8 cellular contexts compared by ENCODE assay signal in the genomic region with DNA sequence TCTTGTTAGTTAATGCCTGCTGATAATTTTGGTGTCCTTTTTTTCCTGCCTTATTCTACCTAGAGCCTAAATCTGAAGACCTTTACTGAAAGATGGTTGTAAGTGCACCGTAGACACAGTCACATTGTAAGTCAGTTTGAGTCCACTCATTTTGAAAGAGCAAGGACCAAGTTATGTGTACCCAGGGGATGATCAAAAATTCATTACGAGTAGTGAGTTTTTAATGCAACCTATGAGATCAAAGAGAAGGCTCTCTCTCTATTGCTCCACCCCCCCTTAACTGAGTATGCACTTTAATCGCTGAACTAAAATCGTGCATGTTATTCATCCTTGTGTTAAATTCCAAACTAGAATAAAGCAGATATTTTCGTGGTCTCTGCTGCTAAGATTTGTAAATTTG. TPM values are rescaled to one million over a fixed set of nuclear protein-coding genes. Genes with fewer than 3 reads are reported as not detected.
DNase-seq lines count a peak whose midpoint lies in the region; ATAC-seq and TF ChIP-seq lines count a peak whose summit lies in the region.

No MANE protein-coding gene starts in this region.

- H2BK5ac ChIP-seq in neuronal stem cell (ENCODE audit: low read length) = no peak overlapping the region

- WGBS in neuronal stem cell (ENCODE audit: extremely low coverage in 2 of 2, insufficient read length in 2 of 2, insufficient replicate concordance in 1 of 2), 2 donors = no CpG with 5 or more reads among the region's 5 CpGs

- H3K36me3 ChIP-seq in MG63 = no peaks in the 10 kb centered on the region; the same call in 1 of the 2 replicates
- peaks cover 3 to 46% of the 10 kb centered on the region in 2 donors for H3K36me3 ChIP-seq in neuronal stem cell (replicated peaks in 1 of 2; ENCODE audit: control insufficient read depth in 2 of 2, insufficient read depth in 2 of 2, low read length in 2 of 2)

- no peaks in the 10 kb centered on the region for H3K9me3 ChIP-seq in MG63
- no peaks in the 10 kb centered on the region for H3K9me3 ChIP-seq in neuronal stem cell (replicated peaks in 1 of 2; ENCODE audit: control insufficient read depth in 2 of 2, insufficient read depth in 1 of 2, low read depth in 1 of 2, low read length in 2 of 2)

- no peaks in the 10 kb centered on the region for H3K9me3 Mint-ChIP-seq in chondrocyte (ENCODE audit: low read depth)

- no peak overlapping the region for H3K27ac ChIP-seq in neuronal stem cell (replicated peaks; ENCODE audit: low read length)

- peaks cover 31% of the 10 kb centered on the region for H3K4me1 Mint-ChIP-seq in chondrocyte (ENCODE audit: low read depth)

- peak overlapping the region; percentile 19 for H3K4me2 ChIP-seq in neuronal stem cell (ENCODE audit: insufficient read depth, low read length, poor library complexity, severe bottlenecking)

- peak overlapping the region; percentile 65 for H3K4me3 ChIP-seq in MG63
- H3K4me3 ChIP-seq in neuronal stem cell (ENCODE audit: low read length in 2 of 2) = peak overlapping the region; percentile 62 to 91

- no peak overlapping the region for H2BK120ac ChIP-seq in neuronal stem cell (ENCODE audit: low read depth, low read length)

- no peak overlapping the region for H2BK15ac ChIP-seq in neuronal stem cell (ENCODE audit: low read length)

- peak; percentile 40 for DNase-seq in ELR (ENCODE audit: low read depth)
- DNase-seq in MG63 = no peak
- no peak for DNase-seq in chondrocyte (ENCODE audit: low spot score)
- no peak for DNase-seq in neuronal stem cell (ENCODE audit: low spot score)
- DNase-seq in SKM-1 treated with dmso at 0.1 percent for 144 hours (lab: John Stamatoyannopoulos, UW; ENCODE audit: unreplicated experiment) = no peak
- no peak for DNase-seq in DMS114 treated with DMSO at 0.1 percent for 48 hours (lab: John Stamatoyannopoulos, UW; ENCODE audit: unreplicated experiment)
- DNase-seq in NCI-H345 treated with DMSO at 0.1 percent for 48 hours (lab: John Stamatoyannopoulos, UW; ENCODE audit: unreplicated experiment) = no peak

- no peak overlapping the region for H3K4ac ChIP-seq in neuronal stem cell (ENCODE audit: low read length)

- H3K27me3 ChIP-seq in MG63 (no peaks in the 10 kb centered on the region), neuronal stem cell (ENCODE audit: control insufficient read depth in 3 of 3, insufficient read depth in 3 of 3, low read depth in 1 of 3, low read length in 3 of 3) (no peaks in the 10 kb centered on the region)

- no peak overlapping the region for H2AFZ ChIP-seq in neuronal stem cell (ENCODE audit: low read length)

- TF ChIP-seq CTCF in chondrocyte (IDR thresholded peaks at IDR 0.05) = no peak

- H3K23ac ChIP-seq in neuronal stem cell (ENCODE audit: low read depth, low read length, poor library complexity) = no peak overlapping the region

- no peak overlapping the region for H3K9ac ChIP-seq in neuronal stem cell (ENCODE audit: low read depth, low read length, poor library complexity)

- no peak overlapping the region for H3K14ac ChIP-seq in neuronal stem cell (ENCODE audit: low read length)

- peak overlapping the region; percentile 86 for H3K4me3 Mint-ChIP-seq in chondrocyte (ENCODE audit: unreplicated experiment)

- no peak overlapping the region for H4K91ac ChIP-seq in neuronal stem cell (ENCODE audit: low read depth, low read length, poor library complexity)

- H4K8ac ChIP-seq in neuronal stem cell (ENCODE audit: low read depth, low read length) = no peak overlapping the region

- H3K4me1 ChIP-seq in neuronal stem cell (ENCODE audit: control insufficient read depth in 2 of 2, insufficient read depth in 1 of 2, low read depth in 1 of 2, low read length in 2 of 2) = peaks cover 1 to 5% of the 10 kb centered on the region in 2 donors

- H2AK5ac ChIP-seq in neuronal stem cell (ENCODE audit: low read depth, low read length) = no peak overlapping the region

- H3K27me3 Mint-ChIP-seq in chondrocyte (ENCODE audit: low read depth) = no peaks in the 10 kb centered on the region

- H3K18ac ChIP-seq in neuronal stem cell (ENCODE audit: low read length) = no peak overlapping the region

- H3K79me1 ChIP-seq in neuronal stem cell (ENCODE audit: low read depth, low read length) = peaks cover 6% of the 10 kb centered on the region

- H3K36me3 Mint-ChIP-seq in chondrocyte (ENCODE audit: low read depth) = no peaks in the 10 kb centered on the region

- H2BK12ac ChIP-seq in neuronal stem cell (ENCODE audit: low read length) = no peak overlapping the region

- H3K27ac Mint-ChIP-seq in chondrocyte (ENCODE audit: unreplicated experiment) = peak overlapping the region; percentile 55

- ATAC-seq in GM21515 (IDR thresholded peaks at IDR 0.05; ENCODE audit: unreplicated experiment) = no peak

RNA-seq across cellular contexts. Expression of gene RAP2A, which starts 1.8 kb away (rescaled TPM):
- 17.4 and 21.3 TPM in 2 replicates for total RNA-seq in MG63 (2014; rRNA removed; shearing (Covaris generic); ENCODE audit: low replicate concordance)
- total RNA-seq in chondrocyte = 45.3 to 51.9 TPM (median 48.0 TPM) in 3 replicates
- 31.2 TPM for polyA plus RNA-seq in neuronal stem cell (2013, experiment 1 of 2)
- polyA plus RNA-seq in neuronal stem cell (2013, experiment 2 of 2) = 33.0 TPM
